ENCODE assay signal across 1 cellular context in the genomic region with DNA sequence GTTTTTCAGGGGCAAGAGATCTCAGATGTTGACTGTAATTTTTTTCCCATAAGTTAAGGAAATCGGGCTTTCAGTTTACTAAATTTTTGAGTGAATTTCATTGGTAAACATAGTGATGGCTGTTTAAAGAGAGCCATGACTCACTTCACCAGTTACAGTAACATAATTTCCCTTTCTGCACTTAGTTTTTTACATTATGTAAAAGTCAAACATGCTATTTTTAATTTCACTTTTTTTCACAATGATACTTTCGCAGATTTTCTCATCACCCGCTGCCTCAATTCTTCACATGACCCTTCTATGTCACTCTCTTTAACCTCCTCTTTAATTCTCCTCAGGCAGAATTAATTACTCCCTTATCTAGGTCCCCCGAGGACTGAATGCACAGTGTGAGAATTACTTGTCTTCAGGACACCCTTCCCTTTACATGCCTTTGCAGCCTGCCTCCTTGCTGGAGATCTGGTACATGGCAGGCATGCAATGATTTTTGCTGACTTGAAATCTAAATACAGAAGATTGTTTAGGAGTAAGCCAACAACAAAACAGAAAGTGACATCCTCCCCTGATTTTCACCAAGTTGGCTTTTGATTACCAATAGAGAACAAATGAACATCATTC.
TF ChIP-seq lines count a peak whose summit lies in the region.

No MANE protein-coding gene starts in this region.

TF ChIP-seq in HEK293, 187 proteins besides CTCF, POLR2A, EP300 and RAD21 (continued from another document):
- TF ChIP-seq, protein P1, sequence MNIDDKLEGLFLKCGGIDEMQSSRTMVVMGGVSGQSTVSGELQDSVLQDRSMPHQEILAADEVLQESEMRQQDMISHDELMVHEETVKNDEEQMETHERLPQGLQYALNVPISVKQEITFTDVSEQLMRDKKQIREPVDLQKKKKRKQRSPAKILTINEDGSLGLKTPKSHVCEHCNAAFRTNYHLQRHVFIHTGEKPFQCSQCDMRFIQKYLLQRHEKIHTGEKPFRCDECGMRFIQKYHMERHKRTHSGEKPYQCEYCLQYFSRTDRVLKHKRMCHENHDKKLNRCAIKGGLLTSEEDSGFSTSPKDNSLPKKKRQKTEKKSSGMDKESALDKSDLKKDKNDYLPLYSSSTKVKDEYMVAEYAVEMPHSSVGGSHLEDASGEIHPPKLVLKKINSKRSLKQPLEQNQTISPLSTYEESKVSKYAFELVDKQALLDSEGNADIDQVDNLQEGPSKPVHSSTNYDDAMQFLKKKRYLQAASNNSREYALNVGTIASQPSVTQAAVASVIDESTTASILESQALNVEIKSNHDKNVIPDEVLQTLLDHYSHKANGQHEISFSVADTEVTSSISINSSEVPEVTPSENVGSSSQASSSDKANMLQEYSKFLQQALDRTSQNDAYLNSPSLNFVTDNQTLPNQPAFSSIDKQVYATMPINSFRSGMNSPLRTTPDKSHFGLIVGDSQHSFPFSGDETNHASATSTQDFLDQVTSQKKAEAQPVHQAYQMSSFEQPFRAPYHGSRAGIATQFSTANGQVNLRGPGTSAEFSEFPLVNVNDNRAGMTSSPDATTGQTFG (tag by site-specific recombination; IDR thresholded peaks at IDR 0.05; ENCODE audit: borderline replicate concordance), result no peak
- TF ChIP-seq, protein P2, sequence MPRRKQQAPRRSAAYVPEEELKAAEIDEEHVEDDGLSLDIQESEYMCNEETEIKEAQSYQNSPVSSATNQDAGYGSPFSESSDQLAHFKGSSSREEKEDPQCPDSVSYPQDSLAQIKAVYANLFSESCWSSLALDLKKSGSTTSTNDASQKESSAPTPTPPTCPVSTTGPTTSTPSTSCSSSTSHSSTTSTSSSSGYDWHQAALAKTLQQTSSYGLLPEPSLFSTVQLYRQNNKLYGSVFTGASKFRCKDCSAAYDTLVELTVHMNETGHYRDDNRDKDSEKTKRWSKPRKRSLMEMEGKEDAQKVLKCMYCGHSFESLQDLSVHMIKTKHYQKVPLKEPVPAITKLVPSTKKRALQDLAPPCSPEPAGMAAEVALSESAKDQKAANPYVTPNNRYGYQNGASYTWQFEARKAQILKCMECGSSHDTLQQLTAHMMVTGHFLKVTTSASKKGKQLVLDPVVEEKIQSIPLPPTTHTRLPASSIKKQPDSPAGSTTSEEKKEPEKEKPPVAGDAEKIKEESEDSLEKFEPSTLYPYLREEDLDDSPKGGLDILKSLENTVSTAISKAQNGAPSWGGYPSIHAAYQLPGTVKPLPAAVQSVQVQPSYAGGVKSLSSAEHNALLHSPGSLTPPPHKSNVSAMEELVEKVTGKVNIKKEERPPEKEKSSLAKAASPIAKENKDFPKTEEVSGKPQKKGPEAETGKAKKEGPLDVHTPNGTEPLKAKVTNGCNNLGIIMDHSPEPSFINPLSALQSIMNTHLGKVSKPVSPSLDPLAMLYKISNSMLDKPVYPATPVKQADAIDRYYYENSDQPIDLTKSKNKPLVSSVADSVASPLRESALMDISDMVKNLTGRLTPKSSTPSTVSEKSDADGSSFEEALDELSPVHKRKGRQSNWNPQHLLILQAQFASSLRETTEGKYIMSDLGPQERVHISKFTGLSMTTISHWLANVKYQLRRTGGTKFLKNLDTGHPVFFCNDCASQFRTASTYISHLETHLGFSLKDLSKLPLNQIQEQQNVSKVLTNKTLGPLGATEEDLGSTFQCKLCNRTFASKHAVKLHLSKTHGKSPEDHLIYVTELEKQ (tag by site-specific recombination; IDR thresholded peaks at IDR 0.05; ENCODE audit: borderline replicate concordance), result no peak
- TF ChIP-seq ZNF335 (tag by site-specific recombination; conservative IDR thresholded peaks at IDR 0.05) (peak; percentile 77), FEZF1 (tag by site-specific recombination; IDR thresholded peaks at IDR 0.05) (peak; percentile 62; the same call in 1 of the 2 replicates), ZNF433 (tag by site-specific recombination; IDR thresholded peaks at IDR 0.05; ENCODE audit: low read depth) (no peak), ZNF48 (tag by site-specific recombination; IDR thresholded peaks at IDR 0.05) (no peak), ZNF677 (tag by site-specific recombination; IDR thresholded peaks at IDR 0.05) (no peak), SALL2 (tag by site-specific recombination; IDR thresholded peaks at IDR 0.05; ENCODE audit: borderline replicate concordance) (no peak), HOXC10 (CRISPR knock-in tag; IDR thresholded peaks at IDR 0.05) (no peak), ZFP3 (tag by site-specific recombination; IDR thresholded peaks at IDR 0.05; ENCODE audit: low read depth) (no peak), ZNF596 (tag by site-specific recombination; IDR thresholded peaks at IDR 0.05) (0 out of 2 replicates have a peak, but pooled peaks have one; percentile 33), SP7 (tag by site-specific recombination; IDR thresholded peaks at IDR 0.05) (no peak), ZNF423 (tag by site-specific recombination; IDR thresholded peaks at IDR 0.05) (peak; percentile 53; the same call in 1 of the 2 replicates), ZNF184 (tag by site-specific recombination; IDR thresholded peaks at IDR 0.05) (no peak), ZBTB44 (tag by site-specific recombination; IDR thresholded peaks at IDR 0.05) (peak; percentile 49; the same call in 1 of the 2 replicates), ZNF548 (tag by site-specific recombination; IDR thresholded peaks at IDR 0.05) (no peak), ATF2 (tag by site-specific recombination; IDR thresholded peaks at IDR 0.05; ENCODE audit: low read depth) (no peak), GLIS1 (tag by site-specific recombination; IDR thresholded peaks at IDR 0.05) (peak; percentile 86), ZNF777 (tag by site-specific recombination; IDR thresholded peaks at IDR 0.05; ENCODE audit: borderline replicate concordance) (no peak), ZEB2 (tag by site-specific recombination; IDR thresholded peaks at IDR 0.05) (peak; percentile 31; the same call in 1 of the 2 replicates), ZNF768 (tag by site-specific recombination; IDR thresholded peaks at IDR 0.05) (no peak), ZNF555 (tag by site-specific recombination; conservative IDR thresholded peaks at IDR 0.05) (no peak), IKZF3 (tag by site-specific recombination; IDR thresholded peaks at IDR 0.05) (no peak), ZNF157 (tag by site-specific recombination; IDR thresholded peaks at IDR 0.05) (no peak), ZNF513 (tag by site-specific recombination; IDR thresholded peaks at IDR 0.05) (no peak), ZNF792 (tag by site-specific recombination; IDR thresholded peaks at IDR 0.05) (no peak), ZBTB8A (tag by site-specific recombination; IDR thresholded peaks at IDR 0.05) (no peak), ZNF645 (tag by site-specific recombination; IDR thresholded peaks at IDR 0.05) (no peak), ZNF133 (tag by site-specific recombination; IDR thresholded peaks at IDR 0.05) (no peak), PRDM4 (tag by site-specific recombination; IDR thresholded peaks at IDR 0.05) (0 out of 2 replicates have a peak, but pooled peaks have one; percentile 24), GLIS2 (tag by site-specific recombination; IDR thresholded peaks at IDR 0.05) (no peak)
- TF ChIP-seq, protein P3, sequence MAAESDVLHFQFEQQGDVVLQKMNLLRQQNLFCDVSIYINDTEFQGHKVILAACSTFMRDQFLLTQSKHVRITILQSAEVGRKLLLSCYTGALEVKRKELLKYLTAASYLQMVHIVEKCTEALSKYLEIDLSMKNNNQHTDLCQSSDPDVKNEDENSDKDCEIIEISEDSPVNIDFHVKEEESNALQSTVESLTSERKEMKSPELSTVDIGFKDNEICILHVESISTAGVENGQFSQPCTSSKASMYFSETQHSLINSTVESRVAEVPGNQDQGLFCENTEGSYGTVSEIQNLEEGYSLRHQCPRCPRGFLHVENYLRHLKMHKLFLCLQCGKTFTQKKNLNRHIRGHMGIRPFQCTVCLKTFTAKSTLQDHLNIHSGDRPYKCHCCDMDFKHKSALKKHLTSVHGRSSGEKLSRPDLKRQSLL (tag by site-specific recombination; IDR thresholded peaks at IDR 0.05), result no peak
- TF ChIP-seq, protein P4, sequence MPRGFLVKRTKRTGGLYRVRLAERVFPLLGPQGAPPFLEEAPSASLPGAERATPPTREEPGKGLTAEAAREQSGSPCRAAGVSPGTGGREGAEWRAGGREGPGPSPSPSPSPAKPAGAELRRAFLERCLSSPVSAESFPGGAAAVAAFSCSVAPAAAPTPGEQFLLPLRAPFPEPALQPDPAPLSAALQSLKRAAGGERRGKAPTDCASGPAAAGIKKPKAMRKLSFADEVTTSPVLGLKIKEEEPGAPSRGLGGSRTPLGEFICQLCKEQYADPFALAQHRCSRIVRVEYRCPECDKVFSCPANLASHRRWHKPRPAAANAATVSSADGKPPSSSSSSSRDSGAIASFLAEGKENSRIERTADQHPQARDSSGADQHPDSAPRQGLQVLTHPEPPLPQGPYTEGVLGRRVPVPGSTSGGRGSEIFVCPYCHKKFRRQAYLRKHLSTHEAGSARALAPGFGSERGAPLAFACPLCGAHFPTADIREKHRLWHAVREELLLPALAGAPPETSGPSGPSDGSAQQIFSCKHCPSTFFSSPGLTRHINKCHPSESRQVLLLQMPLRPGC (tag by site-specific recombination; IDR thresholded peaks at IDR 0.05), result 0 out of 2 replicates have a peak, but pooled peaks have one; percentile 39
